9 cellular contexts compared by ENCODE assay signal in genomic region chr5:139138790-139139189, GRCh38. TPM values are rescaled to one million over a fixed set of nuclear protein-coding genes. Genes with fewer than 3 reads are reported as not detected.
DNase-seq lines count a peak whose midpoint lies in the region; ATAC-seq, FAIRE-seq and TF ChIP-seq lines count a peak whose summit lies in the region.
"Had no signal": no experiment of that assay in that cellular context is flagged by ENCODE, and none has a peak within 500 bp of the region (broad histone marks: within the 10 kb centered on the region; RNA-seq: fewer than 3 reads in every experiment).

No MANE protein-coding gene starts in this region.

- no peak for TF ChIP-seq CTCF in GM23338 (conservative IDR thresholded peaks at IDR 0.05; ENCODE audit: low read depth in 2 of 2)
- TF ChIP-seq CTCF in fibroblast of lung (conservative IDR thresholded peaks at IDR 0.05 in 1 of 2, IDR thresholded peaks at IDR 0.05 in 1 of 2; ENCODE audit: low read depth in 1 of 2, low read length in 2 of 2): no peak

- H3K27me3 ChIP-seq in GM23338 (ENCODE audit: insufficient read depth): no peaks in the 10 kb centered on the region
- H3K27me3 ChIP-seq in fibroblast of lung (ENCODE audit: control insufficient read depth, insufficient read depth, low read length): no peaks in the 10 kb centered on the region
- no peaks in the 10 kb centered on the region for H3K27me3 ChIP-seq in small intestine (ENCODE audit: control insufficient read depth in 2 of 2, insufficient read depth in 2 of 2, low read length in 2 of 2)

- H3K4me3 ChIP-seq in GM23338: no peak overlapping the region
- no peak overlapping the region for H3K4me3 ChIP-seq in fibroblast of lung (replicated peaks in 1 of 4; ENCODE audit: control extremely low read depth in 1 of 4, insufficient read depth in 1 of 4, low read depth in 3 of 4, low read length in 4 of 4)
- H3K4me3 ChIP-seq in small intestine (ENCODE audit: low read depth in 1 of 2, low read length in 2 of 2): no peak overlapping the region

- no peaks in the 10 kb centered on the region for H3K36me3 Mint-ChIP-seq in GM23338 (ENCODE audit: low read depth)

- H2AFZ ChIP-seq in GM23338 (no peak overlapping the region), fibroblast of lung (ENCODE audit: low read length) (no peak overlapping the region)

- H3K4me2 ChIP-seq in GM23338 (no peak overlapping the region), fibroblast of lung (ENCODE audit: extremely low read depth, insufficient read depth, low read length) (no peak overlapping the region)

- H3K9me3 Mint-ChIP-seq in GM23338: no peaks in the 10 kb centered on the region
- H3K9me3 Mint-ChIP-seq: activated T-cell treated with anti-CD3 and anti-CD28 coated beads, Interleukin-2, amount 50 U/mL, for 72 hours had no signal

- no peak overlapping the region for H3K27ac Mint-ChIP-seq in GM23338
- H3K27ac Mint-ChIP-seq: activated T-cell treated with anti-CD3 and anti-CD28 coated beads, Interleukin-2, amount 50 U/mL, for 72 hours had no signal

- H3F3A ChIP-seq in GM23338 (replicated peaks; ENCODE audit: low read depth): no peaks in the 10 kb centered on the region

- 32 to 49% (median 49%) methylated on average over 4 of the region's 4 CpGs for WGBS in small intestine, 3 donors

- peak; percentile 42; the same call in 2 of the 3 replicates for ATAC-seq in GM23338
- no peak for ATAC-seq in left colon
- no peak for ATAC-seq in HG02840 (IDR thresholded peaks at IDR 0.05; ENCODE audit: low FRiP score, unreplicated experiment)
- ATAC-seq in HG03439 (IDR thresholded peaks at IDR 0.05; ENCODE audit: unreplicated experiment): no peak

- no peak overlapping the region for H3K4me3 Mint-ChIP-seq in GM23338
- H3K4me3 Mint-ChIP-seq: activated T-cell treated with anti-CD3 and anti-CD28 coated beads, Interleukin-2, amount 50 U/mL, for 72 hours had no signal

- H4K20me1 ChIP-seq in GM23338 (replicated peaks; ENCODE audit: insufficient read depth) (no peaks in the 10 kb centered on the region; the same call in 1 of the 2 replicates), fibroblast of lung (ENCODE audit: control insufficient read depth, extremely low read depth, insufficient read depth, low read length) (no peaks in the 10 kb centered on the region)

- H3K79me2 ChIP-seq in GM23338 (replicated peaks; ENCODE audit: insufficient read depth) (no peaks in the 10 kb centered on the region), fibroblast of lung (ENCODE audit: control insufficient read depth, insufficient read depth, low read length) (peaks cover 2% of the 10 kb centered on the region)

- DNase-seq in GM23338 (ENCODE audit: low spot score): peak; percentile 23
- peak; percentile 73 for DNase-seq in NCI-H774 (lab: John Stamatoyannopoulos, UW)
- peak; percentile 45 to 74 for DNase-seq in fibroblast of lung (ENCODE audit: low read depth in 2 of 2)
- DNase-seq in renal cortical epithelial cell (ENCODE audit: low read depth): peak; percentile 74
- DNase-seq in left colon: no peak
- no peak for DNase-seq in small intestine
- DNase-seq: activated T-cell treated with anti-CD3 and anti-CD28 coated beads, Interleukin-2, amount 50 U/mL, for 72 hours had no signal

- no peaks in the 10 kb centered on the region for H3K9me3 ChIP-seq in fibroblast of lung (ENCODE audit: control insufficient read depth, insufficient read depth, low read depth, low read length)
- H3K9me3 ChIP-seq in small intestine (ENCODE audit: control insufficient read depth, low read depth): no peaks in the 10 kb centered on the region

- H3K4me1 ChIP-seq in GM23338 (ENCODE audit: insufficient read depth) (no peaks in the 10 kb centered on the region), fibroblast of lung (ENCODE audit: control insufficient read depth, extremely low read depth, insufficient read depth, low read length) (peaks cover 21% of the 10 kb centered on the region), small intestine (ENCODE audit: control insufficient read depth in 2 of 2, insufficient read depth in 1 of 2, low read depth in 1 of 2, low read length in 1 of 2) (peaks cover 7 to 18% of the 10 kb centered on the region in 2 donors)

- H3K4me1 Mint-ChIP-seq in GM23338: no peaks in the 10 kb centered on the region; the same call in none of the 3 replicates

- peaks cover 2% of the 10 kb centered on the region for H3K27me3 Mint-ChIP-seq in GM23338 (ENCODE audit: insufficient read depth, low read depth, poor library complexity)

- H3K9me2 ChIP-seq in GM23338 (ENCODE audit: insufficient read depth): 0 out of 2 replicates have a peak, but pooled peaks cover 3% of the 10 kb centered on the region

- no peaks in the 10 kb centered on the region for H3K36me3 ChIP-seq in GM23338 (ENCODE audit: insufficient read depth)
- H3K36me3 ChIP-seq in fibroblast of lung (ENCODE audit: control insufficient read depth, insufficient read depth, low read length): no peaks in the 10 kb centered on the region
- H3K36me3 ChIP-seq in small intestine (ENCODE audit: control insufficient read depth in 2 of 2, insufficient read depth in 2 of 2, low read length in 2 of 2): no peaks in the 10 kb centered on the region

- H3K27ac ChIP-seq in GM23338 (ENCODE audit: low read depth): no peak overlapping the region
- H3K27ac ChIP-seq in fibroblast of lung (ENCODE audit: insufficient read depth, low read length): no peak overlapping the region
- no peak overlapping the region for H3K27ac ChIP-seq in small intestine (ENCODE audit: low read depth in 1 of 2, low read length in 1 of 2)

- no peak overlapping the region for H3K9ac ChIP-seq in fibroblast of lung (ENCODE audit: insufficient read depth, low read length)

- no peak for FAIRE-seq in small intestine (lab: Jason Lieb, UNC)

- intact Hi-C loops in left colon (cut with DNase I, micrococcal nuclease): no loop called here

TF ChIP-seq in GM23338, 12 proteins besides CTCF, POLR2A, EP300 and RAD21:
- TF ChIP-seq JUNB (IDR thresholded peaks at IDR 0.05; ENCODE audit: unreplicated experiment) (no peak), NANOG (IDR thresholded peaks at IDR 0.05; ENCODE audit: borderline replicate concordance) (no peak)

RNA-seq across cellular contexts. Expression of gene SIL1, which starts 59.4 kb away (rescaled TPM):
- 5.9 and 11.5 TPM in 2 replicates for total RNA-seq in GM23338 (2014; rRNA removed; shearing (Covaris generic))
- 5.5 and 6.7 TPM in 2 replicates for polyA plus RNA-seq in GM23338 (2016; fragmentation: Nextera tagmentation; extraction: Ambion mirVana)
- total RNA-seq in fibroblast of lung: 59.8 and 85.5 TPM in 2 replicates
- 52.6 and 66.4 TPM in 2 replicates for polyA plus RNA-seq in fibroblast of lung
- polyA plus RNA-seq in fibroblast of lung (2012): 51.6 and 58.6 TPM in 2 replicates
- polyA minus RNA-seq in fibroblast of lung (ENCODE audit: low replicate concordance): 8.4 and 28.5 TPM in 2 replicates
- total RNA-seq in renal cortical epithelial cell: 59.7 and 160 TPM in 2 replicates
- 10 to 100 TPM; 29.9 to 33.0 TPM for total RNA-seq in left colon
- 10 to 100 TPM; 21.6 to 68.2 (median 30.2) TPM for polyA plus RNA-seq in small intestine

Comparison
In these comparisons a context has a peak if more than half of its experiments do, and no peak if none do; other contexts are left out.
1. DNase-seq: peak in GM23338 (single experiment), NCI-H774 (single experiment), fibroblast of lung (2 of 2) and renal cortical epithelial cell (single experiment); none in left colon (0 of 2) and small intestine (single experiment).